In the genomic region with DNA sequence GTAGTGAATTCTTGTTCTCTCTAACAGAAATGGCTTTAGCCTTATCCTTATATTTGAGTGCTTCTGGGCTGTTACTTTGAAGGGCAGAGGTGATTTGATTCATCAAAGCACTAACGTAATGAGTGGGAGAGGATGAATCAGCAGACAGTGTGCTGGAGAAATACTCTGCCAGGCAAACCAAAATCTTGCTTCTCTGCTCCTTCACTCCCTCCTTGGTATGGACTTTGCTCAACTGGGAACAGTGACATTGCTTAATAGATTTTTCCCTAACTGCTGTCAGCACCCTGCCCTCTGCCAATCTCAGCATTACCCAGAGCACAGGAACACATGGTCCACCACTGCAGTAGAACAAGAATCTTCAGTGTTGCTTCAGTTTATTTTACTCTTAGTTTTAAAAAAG, we compare ENCODE assay signal across 8 cellular contexts. TPM values are rescaled to one million over a fixed set of nuclear protein-coding genes. Genes with fewer than 3 reads are reported as not detected.
DNase-seq lines count a peak whose midpoint lies in the region; ATAC-seq lines count a peak whose summit lies in the region.

No MANE protein-coding gene starts in this region.

- no peaks in the 10 kb centered on the region for H3K36me3 Mint-ChIP-seq in effector memory CD8-positive, alpha-beta T cell (ENCODE audit: insufficient read depth)
- no peaks in the 10 kb centered on the region for H3K36me3 Mint-ChIP-seq in activated T-helper 1 cell treated with anti-CD3 and anti-CD28 coated beads, Interleukin-12 subunit alpha, Interleukin-12 subunit beta, Interleukin-2, Interleukin-4 antibody, amounts not matched to agents 30 ng/mL and 10 ng/mL and 1 ng/mL, durations not matched to agents 14 hours and 24 hours and 36 hours (ENCODE audit: low read depth)

- no peaks in the 10 kb centered on the region for H3K27me3 ChIP-seq in muscle layer of duodenum (ENCODE audit: low read depth, low read length)

- peak; percentile 52 for DNase-seq in COLO829 (ENCODE audit: low spot score)
- DNase-seq in HT1080 (ENCODE audit: low read depth) = peak; percentile 79
- DNase-seq in effector memory CD8-positive, alpha-beta T cell = no peak
- DNase-seq in NCI-H2107 treated with DMSO at 0.1 percent for 48 hours (lab: John Stamatoyannopoulos, UW; ENCODE audit: unreplicated experiment) = no peak
- DNase-seq in activated T-helper 1 cell treated with anti-CD3 and anti-CD28 coated beads, Interleukin-12 subunit alpha, Interleukin-12 subunit beta, Interleukin-2, Interleukin-4 antibody, amounts not matched to agents 30 ng/mL and 10 ng/mL and 1 ng/mL, durations not matched to agents 14 hours and 24 hours and 36 hours (ENCODE audit: low spot score) = no peak
- no peak for DNase-seq in NCI-H510A (lab: John Stamatoyannopoulos, UW)

- no peak overlapping the region for H3K4me3 ChIP-seq in muscle layer of duodenum (ENCODE audit: low read depth in 1 of 2, low read length in 2 of 2)

- no peak for ATAC-seq in effector memory CD8-positive, alpha-beta T cell (replicated peaks)
- ATAC-seq in HG02798 (IDR thresholded peaks at IDR 0.05; ENCODE audit: poor library complexity, unreplicated experiment) = no peak

- H3K27ac ChIP-seq in muscle layer of duodenum (ENCODE audit: low read length) = peak overlapping the region; percentile 72

- H3K27ac Mint-ChIP-seq in effector memory CD8-positive, alpha-beta T cell = peak overlapping the region; percentile 38 to 77
- no peak overlapping the region for H3K27ac Mint-ChIP-seq in activated T-helper 1 cell treated with anti-CD3 and anti-CD28 coated beads, Interleukin-12 subunit alpha, Interleukin-12 subunit beta, Interleukin-2, Interleukin-4 antibody, amounts not matched to agents 30 ng/mL and 10 ng/mL and 1 ng/mL, durations not matched to agents 14 hours and 24 hours and 36 hours

- no peaks in the 10 kb centered on the region for H3K27me3 Mint-ChIP-seq in effector memory CD8-positive, alpha-beta T cell
- no peaks in the 10 kb centered on the region for H3K27me3 Mint-ChIP-seq in activated T-helper 1 cell treated with anti-CD3 and anti-CD28 coated beads, Interleukin-12 subunit alpha, Interleukin-12 subunit beta, Interleukin-2, Interleukin-4 antibody, amounts not matched to agents 30 ng/mL and 10 ng/mL and 1 ng/mL, durations not matched to agents 14 hours and 24 hours and 36 hours (ENCODE audit: insufficient read depth)

- no peak overlapping the region for H3K4me3 Mint-ChIP-seq in effector memory CD8-positive, alpha-beta T cell
- H3K4me3 Mint-ChIP-seq in activated T-helper 1 cell treated with anti-CD3 and anti-CD28 coated beads, Interleukin-12 subunit alpha, Interleukin-12 subunit beta, Interleukin-2, Interleukin-4 antibody, amounts not matched to agents 30 ng/mL and 10 ng/mL and 1 ng/mL, durations not matched to agents 14 hours and 24 hours and 36 hours = no peak overlapping the region

- H3K4me1 Mint-ChIP-seq in effector memory CD8-positive, alpha-beta T cell (ENCODE audit: low read depth in 2 of 2) = peaks cover 2% of the 10 kb centered on the region in 2 donors
- peaks cover 10% of the 10 kb centered on the region for H3K4me1 Mint-ChIP-seq in activated T-helper 1 cell treated with anti-CD3 and anti-CD28 coated beads, Interleukin-12 subunit alpha, Interleukin-12 subunit beta, Interleukin-2, Interleukin-4 antibody, amounts not matched to agents 30 ng/mL and 10 ng/mL and 1 ng/mL, durations not matched to agents 14 hours and 24 hours and 36 hours (ENCODE audit: low read depth)

- H3K9me3 Mint-ChIP-seq in effector memory CD8-positive, alpha-beta T cell = no peaks in the 10 kb centered on the region
- no peaks in the 10 kb centered on the region for H3K9me3 Mint-ChIP-seq in activated T-helper 1 cell treated with anti-CD3 and anti-CD28 coated beads, Interleukin-12 subunit alpha, Interleukin-12 subunit beta, Interleukin-2, Interleukin-4 antibody, amounts not matched to agents 30 ng/mL and 10 ng/mL and 1 ng/mL, durations not matched to agents 14 hours and 24 hours and 36 hours

- H3K4me1 ChIP-seq in muscle layer of duodenum (ENCODE audit: control insufficient read depth in 1 of 2, insufficient read depth in 2 of 2, low read length in 2 of 2) = peaks cover 15 to 39% of the 10 kb centered on the region in 2 donors

- H3K9me3 ChIP-seq in muscle layer of duodenum (ENCODE audit: control insufficient read depth in 1 of 2, low read length in 2 of 2) = no peaks in the 10 kb centered on the region

- no peaks in the 10 kb centered on the region for H3K36me3 ChIP-seq in muscle layer of duodenum (ENCODE audit: control insufficient read depth in 1 of 2, insufficient read depth in 2 of 2, low read length in 2 of 2)

- intact Hi-C loops in activated T-helper 1 cell treated with anti-CD3 and anti-CD28 coated beads, Interleukin-12 subunit alpha, Interleukin-12 subunit beta, Interleukin-2, Interleukin-4 antibody, amounts not matched to agents 30 ng/mL and 10 ng/mL and 1 ng/mL, durations not matched to agents 14 hours and 24 hours and 36 hours (cut with micrococcal nuclease) = loop anchor here (10.0 kb wide), 1 partner anchor 1397 kb away; no protein-coding TSS in a partner anchor

RNA-seq across cellular contexts. Expression of gene PDLIM5, which starts 56.0 kb away (rescaled TPM):
- total RNA-seq in HT1080 (2014; rRNA removed; shearing (Covaris generic)) = 22.3 and 27.2 TPM in 2 replicates
- polyA plus RNA-seq in HT1080 (2015; cell fraction: cytosol; rRNA removed) = 25.1 and 27.1 TPM in 2 replicates
- 38.6 and 40.8 TPM in 2 replicates for polyA plus RNA-seq in HT1080 (2015; cell fraction: nucleus; rRNA removed)
- 17.8 and 20.6 TPM in 2 replicates for total RNA-seq in activated T-helper 1 cell treated with anti-CD3 and anti-CD28 coated beads, Interleukin-12 subunit alpha, Interleukin-12 subunit beta, Interleukin-2, Interleukin-4 antibody, amounts not matched to agents 30 ng/mL and 10 ng/mL and 1 ng/mL, durations not matched to agents 14 hours and 24 hours and 36 hours

Comparison
In these comparisons a context has a peak if more than half of its experiments do, and no peak if none do; other contexts are left out.
1. DNase-seq: peak in COLO829 (single experiment) and HT1080 (single experiment); none in effector memory CD8-positive, alpha-beta T cell (0 of 3), NCI-H2107 treated with DMSO at 0.1 percent for 48 hours (single experiment), activated T-helper 1 cell treated with anti-CD3 and anti-CD28 coated beads, Interleukin-12 subunit alpha, Interleukin-12 subunit beta, Interleukin-2, Interleukin-4 antibody, amounts not matched to agents 30 ng/mL and 10 ng/mL and 1 ng/mL, durations not matched to agents 14 hours and 24 hours and 36 hours (single experiment) and NCI-H510A (single experiment).